8 cellular contexts compared by ENCODE assay signal in the genomic region with DNA sequence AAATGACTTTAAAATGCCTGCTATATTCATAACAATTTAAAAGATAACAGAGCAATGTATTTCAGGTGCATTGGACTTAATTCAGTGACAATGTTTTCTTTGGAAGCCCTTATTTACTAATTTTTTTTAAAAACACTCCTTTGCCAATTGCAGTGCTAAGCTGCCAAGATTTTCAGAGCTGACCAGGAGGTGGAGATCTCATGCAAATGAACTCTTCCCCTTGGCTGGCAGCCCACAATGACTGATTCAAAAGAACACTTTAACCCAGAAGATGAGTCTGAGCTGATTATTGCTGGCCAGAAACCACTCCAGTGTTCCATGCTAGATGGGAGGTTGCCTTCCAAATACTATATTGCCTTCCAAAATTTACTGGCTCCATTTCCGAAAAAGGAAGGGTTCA.
DNase-seq lines count a peak whose midpoint lies in the region; ATAC-seq and TF ChIP-seq lines count a peak whose summit lies in the region.

No MANE protein-coding gene starts in this region.

- peak; percentile 9 for DNase-seq in DMS53 treated with DMSO at 0.1 percent for 48 hours (lab: John Stamatoyannopoulos, UW; ENCODE audit: unreplicated experiment)
- DNase-seq in NCI-H226: peak; percentile 55
- DNase-seq in cerebellar cortex (ENCODE audit: low spot score): peak; percentile 98
- DNase-seq in medulla oblongata (ENCODE audit: extremely low spot score): peak; percentile 95
- no peak for DNase-seq in activated CD4-positive, alpha-beta T cell treated with anti-CD3 and anti-CD28 coated beads for 48 hours
- DNase-seq in coronary artery (ENCODE audit: low spot score): no peak
- DNase-seq in activated T-cell treated with anti-CD3 and anti-CD28 coated beads, Interleukin-2, amount 50 U/mL, for 48 hours: no peak

- H3K27ac ChIP-seq in coronary artery: no peak overlapping the region

- ATAC-seq in GM21529 (IDR thresholded peaks at IDR 0.05; ENCODE audit: unreplicated experiment): no peak

- no peak overlapping the region for H3K4me3 ChIP-seq in coronary artery

- TF ChIP-seq CTCF in coronary artery (IDR thresholded peaks at IDR 0.05): no peak

Comparison
In these comparisons a context has a peak if more than half of its experiments do, and no peak if none do; other contexts are left out.
1. DNase-seq: peak in DMS53 treated with DMSO at 0.1 percent for 48 hours (single experiment), NCI-H226 (single experiment), cerebellar cortex (single experiment) and medulla oblongata (single experiment); none in activated CD4-positive, alpha-beta T cell treated with anti-CD3 and anti-CD28 coated beads for 48 hours (single experiment), coronary artery (single experiment) and activated T-cell treated with anti-CD3 and anti-CD28 coated beads, Interleukin-2, amount 50 U/mL, for 48 hours (0 of 2).